Comparison of ENCODE assay signal across 27 cellular contexts in genomic region chr1:41859686-41860085, GRCh38. TPM values are rescaled to one million over a fixed set of nuclear protein-coding genes. Genes with fewer than 3 reads are reported as not detected.
DNase-seq lines count a peak whose midpoint lies in the region; ATAC-seq and TF ChIP-seq lines count a peak whose summit lies in the region.
"Had no signal": no experiment of that assay in that cellular context is flagged by ENCODE, and none has a peak within 500 bp of the region (broad histone marks: within the 10 kb centered on the region; RNA-seq: fewer than 3 reads in every experiment).

No MANE protein-coding gene starts in this region.

- DNase-seq in mammary epithelial cell = peak; percentile 68
- no peak for DNase-seq in MCF 10A (ENCODE audit: unreplicated experiment)
- peak; percentile 32 for DNase-seq in NOMO-1 treated with dmso at 0.1 percent for 144 hours (lab: John Stamatoyannopoulos, UW; ENCODE audit: unreplicated experiment)
- DNase-seq in cerebellar cortex (ENCODE audit: low spot score) = peak; percentile 96
- no peak for DNase-seq in NCI-H510A treated with DMSO at 0.1 percent for 48 hours (lab: John Stamatoyannopoulos, UW)
- DNase-seq in activated effector memory CD4-positive, alpha-beta T cell treated with anti-CD3 and anti-CD28 coated beads, Interleukin-2, amount 50 U/mL, for 16 hours = no peak
- no peak for DNase-seq in NCI-H2081 treated with DMSO at 0.1 percent for 48 hours (lab: John Stamatoyannopoulos, UW)
- DNase-seq: activated CD4-positive, alpha-beta T cell treated with anti-CD3 and anti-CD28 coated beads, Interleukin-2, amount 10 ng/mL, durations not matched to agents 24 days and 14 days; activated naive CD4-positive, alpha-beta T cell treated with anti-CD3 and anti-CD28 coated beads, Interleukin-2, amount 10 ng/mL, durations not matched to agents 7 days and 5 days; activated T-cell treated with anti-CD3 and anti-CD28 coated beads, Interleukin-2, amount 50 U/mL, for 48 hours; amniotic stem cell; DMS153; kidney; NCI-H446 treated with DMSO at 0.1 percent for 48 hours; nephron progenitor cell; pancreas; RPMI8226; stimulated activated CD4-positive, alpha-beta T cell treated with anti-CD3 and anti-CD28 coated beads, Interleukin-1b, Interleukin-23, amount 100 ng/mL, for 48 hours had no signal

- H2AFZ ChIP-seq in mammary epithelial cell (ENCODE audit: low read depth, low read length) = no peak overlapping the region

- TF ChIP-seq CTCF in mammary epithelial cell (conservative IDR thresholded peaks at IDR 0.05 in 1 of 2, IDR thresholded peaks at IDR 0.05 in 1 of 2; ENCODE audit: extremely low read depth in 1 of 2, insufficient read depth in 1 of 2, low read depth in 1 of 2, low read length in 2 of 2) = no peak
- no peak for TF ChIP-seq CTCF in MCF 10A (IDR thresholded peaks at IDR 0.05; ENCODE audit: unreplicated experiment)

- no peaks in the 10 kb centered on the region for H3K27me3 Mint-ChIP-seq in MCF 10A (ENCODE audit: insufficient read depth, unreplicated experiment)
- H3K27me3 Mint-ChIP-seq: activated CD4-positive, alpha-beta T cell treated with anti-CD3 and anti-CD28 coated beads, Interleukin-2, amount 10 ng/mL, durations not matched to agents 24 days and 14 days; activated naive CD4-positive, alpha-beta T cell treated with anti-CD3 and anti-CD28 coated beads, Interleukin-2, amount 10 ng/mL, durations not matched to agents 7 days and 5 days had no signal

- H3K36me3 ChIP-seq in mammary epithelial cell (ENCODE audit: insufficient read depth, low read length) = no peaks in the 10 kb centered on the region
- H3K36me3 ChIP-seq: breast epithelium, pancreas, right atrium auricular region, tibial nerve had no signal

- no TSS peak for BruUV-seq in mammary epithelial cell (replicated peaks; lab: Mats Ljungman, UMichigan)
- no TSS peak for BruUV-seq in MCF 10A (replicated peaks; lab: Mats Ljungman, UMichigan)

- no peaks in the 10 kb centered on the region for H3K27me3 ChIP-seq in mammary epithelial cell (ENCODE audit: insufficient read depth, low read length)
- H3K27me3 ChIP-seq: breast epithelium, pancreas, right atrium auricular region, tibial nerve had no signal

- no peaks in the 10 kb centered on the region for H4K20me1 ChIP-seq in mammary epithelial cell (ENCODE audit: insufficient read depth, low read length)

- intact Hi-C loops in mammary epithelial cell (cut with micrococcal nuclease) = no loop called here
- intact Hi-C loops in MCF 10A (cut with micrococcal nuclease) = no loop called here

- no peak overlapping the region for H3K27ac ChIP-seq in mammary epithelial cell (ENCODE audit: insufficient read depth, low read depth, low read length)
- H3K27ac ChIP-seq: pancreas, right atrium auricular region, SK-N-MC, tibial nerve had no signal

- H3K4me1 ChIP-seq in mammary epithelial cell (ENCODE audit: insufficient read depth, low read length) = peaks cover 66% of the 10 kb centered on the region
- H3K4me1 ChIP-seq: pancreas had no signal

- H3K27ac Mint-ChIP-seq in MCF 10A (ENCODE audit: low read depth, unreplicated experiment) = no peak overlapping the region
- H3K27ac Mint-ChIP-seq: activated CD4-positive, alpha-beta T cell treated with anti-CD3 and anti-CD28 coated beads, Interleukin-2, amount 10 ng/mL, durations not matched to agents 24 days and 14 days; activated naive CD4-positive, alpha-beta T cell treated with anti-CD3 and anti-CD28 coated beads, Interleukin-2, amount 10 ng/mL, durations not matched to agents 7 days and 5 days; B cell; nephron progenitor cell; T-helper 2 cell treated with Interferon-gamma antibody and Interleukin-4, amounts not matched to agents 5 μg/mL and 100 μg/mL, for 36 hours had no signal

- no peaks in the 10 kb centered on the region for H3K9me3 Mint-ChIP-seq in MCF 10A (ENCODE audit: unreplicated experiment)
- H3K9me3 Mint-ChIP-seq: activated CD4-positive, alpha-beta T cell treated with anti-CD3 and anti-CD28 coated beads, Interleukin-2, amount 10 ng/mL, durations not matched to agents 24 days and 14 days; T-helper 2 cell treated with Interferon-gamma antibody and Interleukin-4, amounts not matched to agents 5 μg/mL and 100 μg/mL, for 36 hours had no signal

- no peak for ATAC-seq in activated CD4-positive, CD25-positive, alpha-beta regulatory T cell treated with anti-CD3 and anti-CD28 coated beads, Interleukin-2, amount 50 U/mL, for 24 hours
- ATAC-seq: pancreas had no signal

- H3K9ac ChIP-seq in mammary epithelial cell (ENCODE audit: insufficient read depth, low read length) = no peak overlapping the region

- POLR2A ChIA-PET in MCF 10A (lab: Yijun Ruan, JAX) = interaction anchor here (0.8 kb wide), 1 partner anchor 1925 kb away, joined by 3 read pairs; no protein-coding TSS in a partner anchor

- no peaks in the 10 kb centered on the region for H3K36me3 Mint-ChIP-seq in MCF 10A (ENCODE audit: insufficient read depth, unreplicated experiment)
- H3K36me3 Mint-ChIP-seq: IgD-negative memory B cell had no signal

- no peaks in the 10 kb centered on the region for H3K79me2 ChIP-seq in mammary epithelial cell (ENCODE audit: insufficient read depth, low read length)

- 11% methylated on average over 4 of the region's 4 CpGs for WGBS in mammary epithelial cell (ENCODE audit: low coverage, missing lambda C conversion rate)

- CTCF ChIA-PET in mammary epithelial cell (lab: Charles Lee; ENCODE audit: low non-redundant PET) = no interaction called here
- CTCF ChIA-PET in MCF 10A (lab: Yijun Ruan, JAX) = interaction anchor here (0.7 kb wide), 1 partner anchor 50 kb away, joined by 3 read pairs; no protein-coding TSS in a partner anchor

- dilution Hi-C loops in mammary epithelial cell (cut with HindIII; ENCODE audit: low sequenced_read_pairs) = no loop called here

- H3K4me2 ChIP-seq in mammary epithelial cell (ENCODE audit: insufficient read depth, low read depth, low read length) = peak overlapping the region; percentile 41
- H3K4me2 ChIP-seq: smooth muscle cell had no signal

- H3K4me3 ChIP-seq in mammary epithelial cell (replicated peaks in 1 of 3; ENCODE audit: insufficient read depth in 1 of 3, low read depth in 2 of 3, low read length in 3 of 3) = no peak overlapping the region
- H3K4me3 ChIP-seq: breast epithelium, pancreas, right atrium auricular region, SK-N-MC, smooth muscle cell, tibial nerve had no signal

- H3K4me1 Mint-ChIP-seq in MCF 10A (ENCODE audit: insufficient read depth, unreplicated experiment) = peaks cover 24% of the 10 kb centered on the region

- no peak overlapping the region for H3K4me3 Mint-ChIP-seq in MCF 10A (ENCODE audit: unreplicated experiment)
- H3K4me3 Mint-ChIP-seq: activated CD4-positive, alpha-beta T cell treated with anti-CD3 and anti-CD28 coated beads, Interleukin-2, amount 10 ng/mL, durations not matched to agents 24 days and 14 days; activated naive CD4-positive, alpha-beta T cell treated with anti-CD3 and anti-CD28 coated beads, Interleukin-2, amount 10 ng/mL, durations not matched to agents 7 days and 5 days; B cell; nephron progenitor cell; T-helper 2 cell treated with Interferon-gamma antibody and Interleukin-4, amounts not matched to agents 5 μg/mL and 100 μg/mL, for 36 hours had no signal

- in situ Hi-C loops in mammary epithelial cell (cut with MboI; ENCODE audit: low sequenced_read_pairs in 2 of 2) = no loop called here

- no peaks in the 10 kb centered on the region for H3K9me3 ChIP-seq in mammary epithelial cell (replicated peaks; ENCODE audit: insufficient read depth, low read length)
- H3K9me3 ChIP-seq: breast epithelium, pancreas, right atrium auricular region, tibial nerve had no signal

RNA-seq across cellular contexts. Expression of gene HIVEP3, which starts 59.0 kb away (rescaled TPM):
- total RNA-seq in mammary epithelial cell (1 to 10 TPM; 4.5 to 7.9 TPM), MCF 10A (2022) (0.61 and 1.2 TPM in 2 replicates)
- polyA plus RNA-seq in mammary epithelial cell = 6.6 TPM
- polyA minus RNA-seq in mammary epithelial cell = 9.8 TPM

Comparison
In these comparisons a context has a peak if more than half of its experiments do, and no peak if none do; other contexts are left out.
1. DNase-seq: peak in mammary epithelial cell (single experiment), NOMO-1 treated with dmso at 0.1 percent for 144 hours (single experiment) and cerebellar cortex (single experiment); none in MCF 10A (single experiment), NCI-H510A treated with DMSO at 0.1 percent for 48 hours (single experiment), activated effector memory CD4-positive, alpha-beta T cell treated with anti-CD3 and anti-CD28 coated beads, Interleukin-2, amount 50 U/mL, for 16 hours (single experiment) and NCI-H2081 treated with DMSO at 0.1 percent for 48 hours (single experiment).